In the genomic region with DNA sequence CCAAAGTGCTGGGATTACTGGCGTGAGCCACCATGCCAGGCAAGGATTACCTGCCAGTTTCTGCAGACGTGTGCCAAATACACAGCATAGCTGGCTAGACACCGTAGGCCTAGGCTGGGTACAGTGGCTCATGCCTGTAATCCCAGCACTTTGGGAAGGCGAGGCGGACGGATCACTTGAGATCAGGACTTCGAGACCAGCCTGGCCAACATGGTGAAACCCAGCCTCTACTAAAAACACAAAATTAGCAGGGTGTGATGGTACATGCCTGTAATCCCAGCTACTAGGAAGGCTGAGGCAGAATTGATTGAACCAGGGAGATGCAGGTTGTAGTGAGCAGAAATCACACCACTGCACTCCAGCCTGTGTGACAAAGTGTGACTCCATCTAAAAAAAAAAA, we compare ENCODE assay signal across 7 cellular contexts. TPM values are rescaled to one million over a fixed set of nuclear protein-coding genes. Genes with fewer than 3 reads are reported as not detected.
DNase-seq lines count a peak whose midpoint lies in the region; ATAC-seq and TF ChIP-seq lines count a peak whose summit lies in the region.

No MANE protein-coding gene starts in this region.

- peaks cover 33% of the 10 kb centered on the region for H3K36me3 Mint-ChIP-seq in T-helper 2 cell treated with Interferon-gamma antibody and Interleukin-4, amounts not matched to agents 5 μg/mL and 100 μg/mL, for 36 hours (ENCODE audit: low read depth)

- no peak for ATAC-seq in GM18858 (IDR thresholded peaks at IDR 0.05; ENCODE audit: unreplicated experiment)

- peak overlapping the region; percentile 93 for H3K27ac Mint-ChIP-seq in T-helper 2 cell treated with Interferon-gamma antibody and Interleukin-4, amounts not matched to agents 5 μg/mL and 100 μg/mL, for 36 hours

- DNase-seq in HFF-Myc (ENCODE audit: extremely low read depth, low read depth) (no peak), fibroblast of the aortic adventitia (ENCODE audit: low read depth) (no peak), GDM1 (lab: John Stamatoyannopoulos, UW) (no peak), GF-D8 (lab: John Stamatoyannopoulos, UW) (no peak)
- DNase-seq in T-helper 2 cell treated with Interferon-gamma antibody and Interleukin-4, amounts not matched to agents 5 μg/mL and 100 μg/mL, for 36 hours (ENCODE audit: low spot score): no peak

- H3K9ac ChIP-seq in skeletal muscle tissue (ENCODE audit: low read depth in 1 of 3, low read length in 3 of 3): peak overlapping the region in 2 of 3 donors; percentile 84 to 88

- H3K4me1 ChIP-seq in skeletal muscle tissue (ENCODE audit: control insufficient read depth in 3 of 3, insufficient read depth in 3 of 3, low read length in 3 of 3): peaks cover 13 to 21% (median 18%) of the 10 kb centered on the region in 3 donors

- H3K9me3 Mint-ChIP-seq in T-helper 2 cell treated with Interferon-gamma antibody and Interleukin-4, amounts not matched to agents 5 μg/mL and 100 μg/mL, for 36 hours: no peaks in the 10 kb centered on the region

- no peak for TF ChIP-seq CTCF in HFF-Myc (IDR thresholded peaks at IDR 0.05; ENCODE audit: low read depth, low read length, missing control alignments)
- no peak for TF ChIP-seq CTCF in fibroblast of the aortic adventitia (IDR thresholded peaks at IDR 0.05; ENCODE audit: insufficient read depth, low read length)

- H3K27ac ChIP-seq in skeletal muscle tissue (ENCODE audit: low read depth, low read length): peak overlapping the region; percentile 89

- peaks cover 18 to 25% (median 24%) of the 10 kb centered on the region in 3 donors for H3K36me3 ChIP-seq in skeletal muscle tissue (ENCODE audit: control insufficient read depth in 3 of 3, insufficient read depth in 3 of 3, low read length in 3 of 3)

- peak overlapping the region; percentile 93 for H3K4me3 ChIP-seq in HFF-Myc (replicated peaks; ENCODE audit: low read depth, low read length)
- H3K4me3 ChIP-seq in fibroblast of the aortic adventitia (ENCODE audit: low read depth, low read length): peak overlapping the region; percentile 98
- peak overlapping the region; percentile 14 to 99 (median 92) for H3K4me3 ChIP-seq in skeletal muscle tissue (ENCODE audit: low read length in 3 of 3)

- peaks cover 30% of the 10 kb centered on the region for H3K4me1 Mint-ChIP-seq in T-helper 2 cell treated with Interferon-gamma antibody and Interleukin-4, amounts not matched to agents 5 μg/mL and 100 μg/mL, for 36 hours (ENCODE audit: low read depth)

- H3K9me3 ChIP-seq in skeletal muscle tissue (ENCODE audit: control insufficient read depth in 3 of 3, low read length in 3 of 3): no peaks in the 10 kb centered on the region

- no peaks in the 10 kb centered on the region for H3K27me3 ChIP-seq in skeletal muscle tissue (ENCODE audit: control insufficient read depth in 3 of 3, insufficient read depth in 3 of 3, low read length in 3 of 3)

- no peaks in the 10 kb centered on the region for H3K27me3 Mint-ChIP-seq in T-helper 2 cell treated with Interferon-gamma antibody and Interleukin-4, amounts not matched to agents 5 μg/mL and 100 μg/mL, for 36 hours (ENCODE audit: low read depth)

- H3K4me3 Mint-ChIP-seq in T-helper 2 cell treated with Interferon-gamma antibody and Interleukin-4, amounts not matched to agents 5 μg/mL and 100 μg/mL, for 36 hours: peak overlapping the region; percentile 96

RNA-seq across cellular contexts. Expression of a gene that starts 0.9 kb away (rescaled TPM):
- total RNA-seq in fibroblast of the aortic adventitia (ENCODE audit: low replicate concordance) (2.5 and 39.0 TPM in 2 replicates), skeletal muscle tissue (21.4 TPM)

RNA-seq across cellular contexts. Expression of a gene that starts 35.9 kb away (rescaled TPM):
- total RNA-seq in fibroblast of the aortic adventitia (ENCODE audit: low replicate concordance) (31.9 and 89.9 TPM in 2 replicates), skeletal muscle tissue (21.9 TPM)

RNA-seq across cellular contexts. Expression of a gene that starts 43.5 kb away (rescaled TPM):
- 0.18 TPM in 1 of 2 replicates, not detected in the other for total RNA-seq in fibroblast of the aortic adventitia (ENCODE audit: low replicate concordance)
- 5.2 TPM for total RNA-seq in skeletal muscle tissue
